ENCODE assay signal across 8 cellular contexts in the genomic region with DNA sequence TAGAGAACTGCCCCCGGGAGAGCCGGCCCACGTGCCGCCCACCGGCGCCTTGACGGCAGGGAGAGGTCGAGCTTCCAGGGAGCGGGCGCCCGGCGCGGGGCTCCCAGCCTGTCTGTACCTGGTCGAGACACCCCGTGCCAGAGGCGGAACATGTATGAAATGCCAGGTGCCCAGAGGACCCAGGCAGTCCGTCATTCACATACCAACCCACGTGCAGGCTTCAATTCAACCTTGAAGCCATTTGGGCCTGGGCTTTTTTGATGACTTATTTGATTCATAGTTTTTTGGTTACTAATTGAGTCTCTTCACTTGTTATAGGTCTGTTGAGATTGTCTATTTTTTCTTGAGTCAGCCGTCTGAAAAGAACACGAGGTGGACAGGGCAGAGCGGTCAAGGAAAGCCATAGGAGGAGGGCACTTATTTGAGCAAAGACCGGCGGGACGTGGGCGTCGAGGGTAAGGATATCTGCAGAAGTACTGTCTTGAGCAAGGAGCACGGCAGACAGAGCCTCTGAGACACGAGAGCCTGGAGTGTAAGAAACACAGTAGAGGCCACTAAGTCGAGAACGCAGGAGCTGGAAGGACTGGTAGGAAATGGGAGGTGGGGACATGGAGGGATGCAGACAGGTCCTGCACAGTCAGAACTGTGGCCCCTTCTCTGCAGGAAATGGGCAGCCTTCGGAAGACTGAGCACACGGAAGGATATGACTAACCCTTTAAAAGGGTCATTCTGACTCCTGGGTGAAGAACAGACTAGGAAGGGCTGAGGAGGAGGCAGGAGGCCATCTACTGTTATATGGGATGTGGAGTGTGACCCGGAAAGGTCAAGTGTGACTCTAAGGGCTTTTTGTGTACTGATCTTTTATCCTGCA. TPM values are rescaled to one million over a fixed set of nuclear protein-coding genes. Genes with fewer than 3 reads are reported as not detected.
DNase-seq lines count a peak whose midpoint lies in the region; ATAC-seq and TF ChIP-seq lines count a peak whose summit lies in the region.

No MANE protein-coding gene starts in this region.

- H4K20me1 ChIP-seq in hepatocyte (ENCODE audit: insufficient read depth, poor library complexity, severe bottlenecking), result peaks cover 30% of the 10 kb centered on the region

- H3K4me1 ChIP-seq in HAP-1 (peaks cover 16% of the 10 kb centered on the region), hepatocyte (ENCODE audit: insufficient read depth) (peaks cover 22% of the 10 kb centered on the region)

- in situ Hi-C loops in HAP-1 (cut with MboI; ENCODE audit: low sequenced_read_pairs), result no loop called here

- DNase-seq in AG10803 (ENCODE audit: low read depth), result no peak
- DNase-seq in HAP-1 (ENCODE audit: low spot score in 2 of 2), result no peak
- DNase-seq in activated CD8-positive, alpha-beta T cell treated with anti-CD3 and anti-CD28 coated beads for 36 hours, result peak; percentile 21
- no peak for DNase-seq in hepatocyte (ENCODE audit: low spot score)
- no peak for DNase-seq in dedifferentiated amniotic fluid mesenchymal stem cell (ENCODE audit: extremely low spot score)
- DNase-seq in NCI-H1092 (lab: John Stamatoyannopoulos, UW), result no peak

- H3K4me1 Mint-ChIP-seq in activated CD8-positive, alpha-beta T cell treated with anti-CD3 and anti-CD28 coated beads for 36 hours (ENCODE audit: low read depth), result peaks cover 53% of the 10 kb centered on the region
- H3K4me1 Mint-ChIP-seq in stimulated activated memory B cell treated with anti-CD40 and anti-IgM and Interleukin-4, amounts not matched to agents 10 μg/mL and 1 μg/mL and 100 μg/mL, for 72 hours, result peaks cover 66% of the 10 kb centered on the region

- peak overlapping the region; percentile 68 for H3K4me3 Mint-ChIP-seq in activated CD8-positive, alpha-beta T cell treated with anti-CD3 and anti-CD28 coated beads for 36 hours
- peak overlapping the region; percentile 70 for H3K4me3 Mint-ChIP-seq in stimulated activated memory B cell treated with anti-CD40 and anti-IgM and Interleukin-4, amounts not matched to agents 10 μg/mL and 1 μg/mL and 100 μg/mL, for 72 hours

- H2AFZ ChIP-seq in hepatocyte, result peak overlapping the region; percentile 82

- H3K36me3 ChIP-seq in HAP-1 (replicated peaks) (peaks cover 33% of the 10 kb centered on the region), hepatocyte (replicated peaks; ENCODE audit: insufficient read depth, low read depth) (no peaks in the 10 kb centered on the region)

- ATAC-seq in activated CD8-positive, alpha-beta T cell treated with anti-CD3 and anti-CD28 coated beads for 36 hours, result no peak
- ATAC-seq in stimulated activated memory B cell treated with anti-CD40 and anti-IgM and Interleukin-4, amounts not matched to agents 10 μg/mL and 1 μg/mL and 100 μg/mL, for 72 hours, result no peak
- no peak for ATAC-seq in HG02884 (IDR thresholded peaks at IDR 0.05; ENCODE audit: unreplicated experiment)

- H3K27me3 Mint-ChIP-seq in activated CD8-positive, alpha-beta T cell treated with anti-CD3 and anti-CD28 coated beads for 36 hours, result no peaks in the 10 kb centered on the region
- H3K27me3 Mint-ChIP-seq in stimulated activated memory B cell treated with anti-CD40 and anti-IgM and Interleukin-4, amounts not matched to agents 10 μg/mL and 1 μg/mL and 100 μg/mL, for 72 hours, result no peaks in the 10 kb centered on the region

- peak overlapping the region; percentile 43 for H3K27ac Mint-ChIP-seq in activated CD8-positive, alpha-beta T cell treated with anti-CD3 and anti-CD28 coated beads for 36 hours
- peak overlapping the region; percentile 61 for H3K27ac Mint-ChIP-seq in stimulated activated memory B cell treated with anti-CD40 and anti-IgM and Interleukin-4, amounts not matched to agents 10 μg/mL and 1 μg/mL and 100 μg/mL, for 72 hours

- POLR2A ChIA-PET in activated CD8-positive, alpha-beta T cell treated with anti-CD3 and anti-CD28 coated beads for 36 hours (lab: Charles Lee), result interaction anchor here (1.0 to 1.4 kb wide), 4 partner anchors 11 to 336 kb away, joined by 3 to 4 read pairs (median 3); no protein-coding TSS in a partner anchor

- H3K9me3 Mint-ChIP-seq in activated CD8-positive, alpha-beta T cell treated with anti-CD3 and anti-CD28 coated beads for 36 hours, result peaks cover 8% of the 10 kb centered on the region
- H3K9me3 Mint-ChIP-seq in stimulated activated memory B cell treated with anti-CD40 and anti-IgM and Interleukin-4, amounts not matched to agents 10 μg/mL and 1 μg/mL and 100 μg/mL, for 72 hours, result peaks cover 8% of the 10 kb centered on the region

- peak overlapping the region; percentile 74 for H3K4me3 ChIP-seq in AG10803 (ENCODE audit: low read length)
- H3K4me3 ChIP-seq in HAP-1, result peak overlapping the region; percentile 52
- H3K4me3 ChIP-seq in hepatocyte, result peak overlapping the region; percentile 87

- TF ChIP-seq CTCF in AG10803 (conservative IDR thresholded peaks at IDR 0.05; ENCODE audit: low read length) (no peak), hepatocyte (IDR thresholded peaks at IDR 0.05; ENCODE audit: poor library complexity) (no peak)
- TF ChIP-seq CTCF in activated CD8-positive, alpha-beta T cell treated with anti-CD3 and anti-CD28 coated beads for 36 hours (IDR thresholded peaks at IDR 0.05), result no peak

- 71% methylated on average over 31 of the region's 33 CpGs for WGBS in hepatocyte (ENCODE audit: low lambda C conversion rate, missing lambda C conversion rate)

- H3K27me3 ChIP-seq in HAP-1 (ENCODE audit: low read depth) (no peaks in the 10 kb centered on the region), hepatocyte (no peaks in the 10 kb centered on the region)

- peaks cover 62% of the 10 kb centered on the region for H3K79me2 ChIP-seq in hepatocyte

- CTCF ChIA-PET in activated CD8-positive, alpha-beta T cell treated with anti-CD3 and anti-CD28 coated beads for 36 hours (lab: Charles Lee), result interaction anchor here (1.6 kb wide), 1 partner anchor 45 kb away, joined by 6 read pairs; no protein-coding TSS in a partner anchor

- intact Hi-C loops in activated CD8-positive, alpha-beta T cell treated with anti-CD3 and anti-CD28 coated beads for 36 hours (cut with micrococcal nuclease), result no loop called here

- no peaks in the 10 kb centered on the region for H3K9me2 ChIP-seq in hepatocyte (replicated peaks; ENCODE audit: insufficient read depth)

- peaks cover 7% of the 10 kb centered on the region; the same call in 1 of the 2 replicates for H3K9me3 ChIP-seq in HAP-1
- H3K9me3 ChIP-seq in hepatocyte (ENCODE audit: low read depth), result peaks cover under 1% of the 10 kb centered on the region

- peak overlapping the region; percentile 80 for H3K27ac ChIP-seq in hepatocyte

- peak overlapping the region; percentile 92 for H3K4me2 ChIP-seq in hepatocyte

- H3K36me3 Mint-ChIP-seq in activated CD8-positive, alpha-beta T cell treated with anti-CD3 and anti-CD28 coated beads for 36 hours (ENCODE audit: low read depth), result peaks cover 51% of the 10 kb centered on the region
- H3K36me3 Mint-ChIP-seq in stimulated activated memory B cell treated with anti-CD40 and anti-IgM and Interleukin-4, amounts not matched to agents 10 μg/mL and 1 μg/mL and 100 μg/mL, for 72 hours, result peaks cover 51% of the 10 kb centered on the region

RNA-seq across cellular contexts. Expression of a gene that starts 1.2 kb away (rescaled TPM):
- total RNA-seq in activated CD8-positive, alpha-beta T cell treated with anti-CD3 and anti-CD28 coated beads for 36 hours, result 10 to 100 TPM; 20.2 to 27.0 TPM
- 15.6 and 18.2 TPM in 2 replicates for total RNA-seq in hepatocyte
- polyA plus RNA-seq in hepatocyte, result 5.0 and 7.7 TPM in 2 replicates

RNA-seq across cellular contexts. Expression of a gene that starts 52.6 kb away (rescaled TPM):
- 10 to 100 TPM; 32.4 to 34.3 TPM for total RNA-seq in activated CD8-positive, alpha-beta T cell treated with anti-CD3 and anti-CD28 coated beads for 36 hours
- 33.6 and 36.4 TPM in 2 replicates for total RNA-seq in hepatocyte
- 35.2 and 42.5 TPM in 2 replicates for polyA plus RNA-seq in hepatocyte
